In genomic region chr2:67215214-67215613, GRCh38 we compare ENCODE assay signal across 9 cellular contexts.
DNase-seq lines count a peak whose midpoint lies in the region; ATAC-seq, FAIRE-seq and TF ChIP-seq lines count a peak whose summit lies in the region.
"Had no signal": no experiment of that assay in that cellular context is flagged by ENCODE, and none has a peak within 500 bp of the region (broad histone marks: within the 10 kb centered on the region; RNA-seq: fewer than 3 reads in every experiment).

No MANE protein-coding gene starts in this region.

- no peak for FAIRE-seq in small intestine (lab: Jason Lieb, UNC)
- FAIRE-seq: A204.1 had no signal

- DNase-seq in DMS153 treated with DMSO at 0.1 percent for 48 hours (lab: John Stamatoyannopoulos, UW; ENCODE audit: unreplicated experiment) = peak; percentile 12
- no peak for DNase-seq in DMS153 (lab: John Stamatoyannopoulos, UW)
- DNase-seq in RKO (ENCODE audit: low spot score) = peak; percentile 7
- DNase-seq in foreskin keratinocyte = peak; percentile 13 to 39
- peak; percentile 55 for DNase-seq in small intestine
- no peak for DNase-seq in COR-L47 (lab: John Stamatoyannopoulos, UW)
- DNase-seq in posterior vena cava (ENCODE audit: low spot score) = no peak

- H3K4me3 ChIP-seq in small intestine (ENCODE audit: low read depth in 1 of 2, low read length in 2 of 2) = no peak overlapping the region

- H3K4me1 ChIP-seq in foreskin keratinocyte = no peaks in the 10 kb centered on the region
- H3K4me1 ChIP-seq in small intestine (ENCODE audit: control insufficient read depth in 2 of 2, insufficient read depth in 1 of 2, low read depth in 1 of 2, low read length in 1 of 2) = no peaks in the 10 kb centered on the region

- no peaks in the 10 kb centered on the region for H3K9me3 ChIP-seq in small intestine (ENCODE audit: control insufficient read depth, low read depth)

- H3K27me3 ChIP-seq in foreskin keratinocyte (no peaks in the 10 kb centered on the region), small intestine (ENCODE audit: control insufficient read depth in 2 of 2, insufficient read depth in 2 of 2, low read length in 2 of 2) (no peaks in the 10 kb centered on the region)

- intact Hi-C loops in posterior vena cava (cut with DNase I) = no loop called here

- ATAC-seq in foreskin keratinocyte (peak; percentile 75), HG03565 (IDR thresholded peaks at IDR 0.05; ENCODE audit: unreplicated experiment) (no peak)

- no peaks in the 10 kb centered on the region for H3K36me3 ChIP-seq in small intestine (ENCODE audit: control insufficient read depth in 2 of 2, insufficient read depth in 2 of 2, low read length in 2 of 2)

- WGBS in small intestine, 3 donors = 13 to 22% (median 18%) methylated on average over 8 of the region's 8 CpGs

- peak; percentile 79 for TF ChIP-seq CTCF in foreskin keratinocyte (conservative IDR thresholded peaks at IDR 0.05)

- H3K27ac ChIP-seq in foreskin keratinocyte (no peak overlapping the region), small intestine (ENCODE audit: low read depth in 1 of 2, low read length in 1 of 2) (no peak overlapping the region)

Comparison
In these comparisons a context has a peak if more than half of its experiments do, and no peak if none do; other contexts are left out.
1. DNase-seq: peak in DMS153 treated with DMSO at 0.1 percent for 48 hours (single experiment), RKO (single experiment), foreskin keratinocyte (2 of 2) and small intestine (single experiment); none in DMS153 (single experiment), COR-L47 (single experiment) and posterior vena cava (single experiment).